In genomic region chr12:18462437-18462836, GRCh38 we compare ENCODE assay signal across 1 cellular context.
A peak's percentile ranks its signal among the peaks of the same experiment; 100 is the strongest.
TF ChIP-seq lines count a peak whose summit lies in the region.

No MANE protein-coding gene starts in this region.

TF ChIP-seq in SK-N-SH, 30 proteins besides CTCF, POLR2A, EP300 and RAD21 (continued from another document):
- TF ChIP-seq NRF1 (IDR thresholded peaks at IDR 0.05; ENCODE audit: low read depth, low read length): no peak
- no peak for TF ChIP-seq MXI1 (IDR thresholded peaks at IDR 0.05; ENCODE audit: low read depth, low read length)
- TF ChIP-seq USF1 (IDR thresholded peaks at IDR 0.05; ENCODE audit: borderline replicate concordance, low read depth): no peak
- TF ChIP-seq GATA2 (CRISPR knock-in tag; IDR thresholded peaks at IDR 0.05): no peak
- peak; percentile 96 for TF ChIP-seq NFIC (IDR thresholded peaks at IDR 0.05; ENCODE audit: borderline replicate concordance)
- peak; percentile 59 for TF ChIP-seq TEAD4 (IDR thresholded peaks at IDR 0.05; ENCODE audit: borderline replicate concordance, insufficient read depth)
- peak; percentile 24; the same call in 1 of the 2 replicates for TF ChIP-seq FOXM1 (IDR thresholded peaks at IDR 0.05; ENCODE audit: low read depth)
- peak; percentile 62 for TF ChIP-seq TCF12 (IDR thresholded peaks at IDR 0.05)
- no peak for TF ChIP-seq EZH2phosphoT487 (IDR thresholded peaks at IDR 0.05; ENCODE audit: borderline replicate concordance, low read depth)
- TF ChIP-seq FOSL2 (IDR thresholded peaks at IDR 0.05; ENCODE audit: borderline replicate concordance, low read depth): peak; percentile 35; the same call in 1 of the 2 replicates
- no peak for TF ChIP-seq MAX (IDR thresholded peaks at IDR 0.05; ENCODE audit: low read depth)
- no peak for TF ChIP-seq IRF3 (IDR thresholded peaks at IDR 0.05; ENCODE audit: low read depth, low read length)
- TF ChIP-seq RCOR1 (IDR thresholded peaks at IDR 0.05; ENCODE audit: low read length): no peak
- TF ChIP-seq JUND (IDR thresholded peaks at IDR 0.05): peak; percentile 66
- TF ChIP-seq TAF1 (IDR thresholded peaks at IDR 0.05; ENCODE audit: borderline replicate concordance, low read depth, low read length): no peak
- no peak for TF ChIP-seq YY1 (IDR thresholded peaks at IDR 0.05; ENCODE audit: low read depth)
- TF ChIP-seq POLR2AphosphoS5 (IDR thresholded peaks at IDR 0.05; ENCODE audit: low read depth, low read length): no peak
- TF ChIP-seq RXRA (IDR thresholded peaks at IDR 0.05; ENCODE audit: borderline replicate concordance, low read depth): peak; percentile 21; the same call in 1 of the 2 replicates
- TF ChIP-seq ELF1 (IDR thresholded peaks at IDR 0.05): no peak
